24 cellular contexts compared by ENCODE assay signal in genomic region chr15:71760852-71761251, GRCh38. TPM values are rescaled to one million over a fixed set of nuclear protein-coding genes. Genes with fewer than 3 reads are reported as not detected.
"Had no signal": no experiment of that assay in that cellular context is flagged by ENCODE, and none has a peak within 500 bp of the region (broad histone marks: within the 10 kb centered on the region; RNA-seq: fewer than 3 reads in every experiment).

No MANE protein-coding gene starts in this region.

- H3K4me1 Mint-ChIP-seq: activated CD4-positive, alpha-beta T cell treated with anti-CD3 and anti-CD28 coated beads for 36 hours; activated naive CD8-positive, alpha-beta T cell treated with anti-CD3 and anti-CD28 coated beads for 36 hours; activated T-helper 17 cell treated with anti-CD3 and anti-CD28 coated beads, Interleukin-2, amount 50 U/mL, for 72 hours had no signal

- H3K27ac Mint-ChIP-seq: activated CD4-positive, alpha-beta memory T cell treated with anti-CD3 and anti-CD28 coated beads, Interleukin-2, amount 10 ng/mL, durations not matched to agents 7 days and 5 days; activated CD4-positive, alpha-beta T cell treated with anti-CD3 and anti-CD28 coated beads for 36 hours; activated naive CD4-positive, alpha-beta T cell treated with anti-CD3 and anti-CD28 coated beads for 36 hours; activated naive CD8-positive, alpha-beta T cell treated with anti-CD3 and anti-CD28 coated beads for 36 hours; activated T-helper 17 cell treated with anti-CD3 and anti-CD28 coated beads, Interleukin-2, amount 50 U/mL, for 72 hours; T-helper 2 cell treated with Interferon-gamma antibody and Interleukin-4, amounts not matched to agents 5 μg/mL and 100 μg/mL, for 36 hours had no signal

- H3K4me3 Mint-ChIP-seq: activated CD4-positive, alpha-beta memory T cell treated with anti-CD3 and anti-CD28 coated beads, Interleukin-2, amount 10 ng/mL, durations not matched to agents 7 days and 5 days; activated CD4-positive, alpha-beta T cell treated with anti-CD3 and anti-CD28 coated beads for 36 hours; activated naive CD4-positive, alpha-beta T cell treated with anti-CD3 and anti-CD28 coated beads for 36 hours; activated naive CD8-positive, alpha-beta T cell treated with anti-CD3 and anti-CD28 coated beads for 36 hours; activated T-helper 17 cell treated with anti-CD3 and anti-CD28 coated beads, Interleukin-2, amount 50 U/mL, for 72 hours; T-helper 2 cell treated with Interferon-gamma antibody and Interleukin-4, amounts not matched to agents 5 μg/mL and 100 μg/mL, for 36 hours had no signal

- DNase-seq: activated CD4-positive, alpha-beta memory T cell treated with anti-CD3 and anti-CD28 coated beads, Interleukin-2, amount 10 ng/mL, durations not matched to agents 7 days and 5 days; activated CD4-positive, alpha-beta T cell treated with anti-CD3 and anti-CD28 coated beads for 36 hours; activated CD4-positive, alpha-beta T cell treated with anti-CD3 and anti-CD28 coated beads, Interleukin-2, amount 50 U/mL, for 1 hour; activated gamma-delta T cell; activated naive CD4-positive, alpha-beta T cell treated with anti-CD3 and anti-CD28 coated beads for 36 hours; activated naive CD8-positive, alpha-beta T cell treated with anti-CD3 and anti-CD28 coated beads for 36 hours; activated T-cell treated with anti-CD3 and anti-CD28 coated beads for 4 hours; activated T-cell treated with anti-CD3 and anti-CD28 coated beads, Interleukin-2, amount 50 U/mL, for 48 hours; brain microvascular endothelial cell; KG1; NCI-H1048; NCI-H146; NCI-H187 treated with DMSO at 0.1 percent for 48 hours; NCI-H2081 treated with DMSO at 0.1 percent for 48 hours; NCI-H446; NCI-H524; SIG-M5; WERI-Rb-1 had no signal

- H3K4me3 ChIP-seq: cardiac muscle cell, SK-N-MC had no signal

- H3K36me3 ChIP-seq: cardiac muscle cell, WERI-Rb-1 had no signal

- H3K27me3 ChIP-seq: brain microvascular endothelial cell, cardiac muscle cell had no signal

- ATAC-seq: activated CD4-positive, alpha-beta T cell treated with anti-CD3 and anti-CD28 coated beads for 36 hours had no signal

- H3K27ac ChIP-seq: brain microvascular endothelial cell, cardiac muscle cell, SK-N-MC, WERI-Rb-1 had no signal

RNA-seq across cellular contexts. Expression of gene NR2E3, which starts 49.5 kb away (rescaled TPM):
- total RNA-seq: activated CD4-positive, alpha-beta memory T cell treated with anti-CD3 and anti-CD28 coated beads, Interleukin-2, amount 10 ng/mL, durations not matched to agents 7 days and 5 days; activated CD4-positive, alpha-beta T cell treated with anti-CD3 and anti-CD28 coated beads for 36 hours; activated CD8-positive, alpha-beta memory T cell treated with anti-CD3 and anti-CD28 coated beads for 36 hours; activated naive CD4-positive, alpha-beta T cell treated with anti-CD3 and anti-CD28 coated beads for 36 hours; activated naive CD8-positive, alpha-beta T cell treated with anti-CD3 and anti-CD28 coated beads for 36 hours; activated T-helper 17 cell treated with anti-CD3 and anti-CD28 coated beads, Interleukin-2, amount 50 U/mL, for 72 hours; T-helper 1 cell treated with Interleukin-12 subunit alpha and Interleukin-12 subunit beta and Interleukin-4 antibody, amounts not matched to agents 30 ng/mL and 1 ng/mL, for 36 hours had no signal
- polyA plus RNA-seq: cardiac muscle cell had no signal
